9 cellular contexts compared by ENCODE assay signal in the genomic region with DNA sequence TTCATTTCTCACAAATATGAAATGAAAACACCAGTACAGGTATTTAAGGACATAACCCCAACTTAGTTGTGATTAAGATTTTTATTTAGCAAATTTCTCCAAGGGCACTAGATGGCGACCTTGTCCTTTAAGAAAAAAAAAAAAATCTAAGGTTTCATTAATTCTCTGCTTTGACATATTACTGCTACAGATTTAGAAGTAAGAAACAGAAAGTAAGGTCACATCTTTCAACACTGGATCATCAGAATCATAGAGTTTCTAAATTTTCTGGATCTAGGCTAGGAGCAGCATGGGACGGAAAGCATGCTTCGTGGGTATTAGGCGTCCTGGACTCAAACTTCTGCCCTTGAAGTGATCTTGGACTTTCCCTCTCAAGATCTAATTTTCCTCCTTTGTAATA.
DNase-seq lines count a peak whose midpoint lies in the region; ATAC-seq, FAIRE-seq and TF ChIP-seq lines count a peak whose summit lies in the region.
"Had no signal": no experiment of that assay in that cellular context is flagged by ENCODE, and none has a peak within 500 bp of the region (broad histone marks: within the 10 kb centered on the region; RNA-seq: fewer than 3 reads in every experiment).

No MANE protein-coding gene starts in this region.

- H3K36me3 Mint-ChIP-seq in activated CD4-positive, alpha-beta T cell treated with anti-CD3 and anti-CD28 coated beads, Interleukin-2, amount 10 ng/mL, durations not matched to agents 7 days and 5 days (ENCODE audit: low read depth): no peaks in the 10 kb centered on the region

- TF ChIP-seq POLR2A in endothelial cell of umbilical vein (IDR thresholded peaks at IDR 0.05; ENCODE audit: low read depth, low read length): no peak

- CTCF ChIA-PET in endothelial cell of umbilical vein (lab: Charles Lee): no interaction called here
- CTCF ChIA-PET in activated CD4-positive, alpha-beta T cell treated with anti-CD3 and anti-CD28 coated beads, Interleukin-2, amount 10 ng/mL, durations not matched to agents 7 days and 5 days (lab: Charles Lee): no interaction called here

- H3K36me3 ChIP-seq in Loucy (ENCODE audit: insufficient read depth, low read length): no peaks in the 10 kb centered on the region
- H3K36me3 ChIP-seq in endothelial cell of umbilical vein (ENCODE audit: control insufficient read depth in 2 of 2, extremely low read depth in 1 of 2, insufficient read depth in 2 of 2, low read length in 2 of 2): no peaks in the 10 kb centered on the region
- H3K36me3 ChIP-seq in psoas muscle (ENCODE audit: insufficient read depth in 1 of 2, low read depth in 1 of 2): no peaks in the 10 kb centered on the region

- H3K9ac ChIP-seq in Loucy (ENCODE audit: low read depth, low read length, poor library complexity, severe bottlenecking) (no peak overlapping the region), endothelial cell of umbilical vein (replicated peaks; ENCODE audit: extremely low read depth, insufficient read depth, low read length) (no peak overlapping the region)

- no peak overlapping the region for H3K4me3 ChIP-seq in Loucy (ENCODE audit: low read length, poor library complexity, severe bottlenecking)
- no peak overlapping the region for H3K4me3 ChIP-seq in endothelial cell of umbilical vein (replicated peaks in 1 of 3; ENCODE audit: insufficient read depth in 1 of 3, low read depth in 1 of 3, low read length in 3 of 3)
- peak overlapping the region; percentile 94 for H3K4me3 ChIP-seq in psoas muscle

- H3K79me2 ChIP-seq in Loucy (ENCODE audit: insufficient read depth, low read length) (no peaks in the 10 kb centered on the region), endothelial cell of umbilical vein (ENCODE audit: control insufficient read depth, insufficient read depth, low read length) (no peaks in the 10 kb centered on the region)

- H3K27ac ChIP-seq in endothelial cell of umbilical vein (ENCODE audit: insufficient read depth, low read depth, low read length): no peak overlapping the region
- peak overlapping the region; percentile 95 for H3K27ac ChIP-seq in psoas muscle

- H2AFZ ChIP-seq in Loucy (ENCODE audit: low read length) (no peak overlapping the region), endothelial cell of umbilical vein (ENCODE audit: low read depth, low read length) (no peak overlapping the region)

- peaks cover 50% of the 10 kb centered on the region for H3K27me3 Mint-ChIP-seq in activated CD4-positive, alpha-beta T cell treated with anti-CD3 and anti-CD28 coated beads, Interleukin-2, amount 10 ng/mL, durations not matched to agents 7 days and 5 days

- peak; percentile 39 for DNase-seq in ELR (ENCODE audit: low read depth)
- peak; percentile 33 for DNase-seq in endothelial cell of umbilical vein (ENCODE audit: low read depth, low spot score)
- no peak for DNase-seq in psoas muscle
- DNase-seq in globus pallidus (ENCODE audit: low spot score): no peak
- no peak for DNase-seq in activated CD4-positive, alpha-beta T cell treated with anti-CD3 and anti-CD28 coated beads, Interleukin-2, amount 10 ng/mL, durations not matched to agents 7 days and 5 days
- DNase-seq in NCI-H2196 treated with DMSO at 0.1 percent for 48 hours (lab: John Stamatoyannopoulos, UW; ENCODE audit: unreplicated experiment): no peak
- DNase-seq: NCI-H2081 had no signal

- H3K27me3 ChIP-seq in Loucy (ENCODE audit: insufficient read depth, low read length, poor library complexity, severe bottlenecking) (no peaks in the 10 kb centered on the region), endothelial cell of umbilical vein (ENCODE audit: control insufficient read depth in 2 of 2, insufficient read depth in 2 of 2, low read length in 2 of 2) (peaks cover 24 to 44% of the 10 kb centered on the region in 2 experiments), psoas muscle (ENCODE audit: insufficient read depth in 3 of 3, low read length in 2 of 3) (no peaks in the 10 kb centered on the region)

- dilution Hi-C loops in endothelial cell of umbilical vein (cut with MboI; ENCODE audit: extremely low pct_ligation_motif_present, low sequenced_read_pairs): no loop called here

- no peaks in the 10 kb centered on the region for H3K9me2 ChIP-seq in Loucy (replicated peaks; ENCODE audit: low read depth, low read length)

- H3K4me3 Mint-ChIP-seq in activated CD4-positive, alpha-beta T cell treated with anti-CD3 and anti-CD28 coated beads, Interleukin-2, amount 10 ng/mL, durations not matched to agents 7 days and 5 days: no peak overlapping the region

- ATAC-seq in psoas muscle (no peak), esophagus mucosa (no peak)

- intact Hi-C loops in endothelial cell of umbilical vein (cut with micrococcal nuclease) (loop anchor here (5.0 kb wide), 1 partner anchor 201 kb away; no protein-coding TSS in a partner anchor), psoas muscle (cut with DNase I) (no loop called here)

- H3K4me2 ChIP-seq in Loucy (ENCODE audit: low read depth, low read length, poor library complexity, severe bottlenecking) (no peak overlapping the region), endothelial cell of umbilical vein (ENCODE audit: insufficient read depth, low read length) (no peak overlapping the region)

- H3F3A ChIP-seq in Loucy (ENCODE audit: low read depth): no peaks in the 10 kb centered on the region

- no peaks in the 10 kb centered on the region for H3K4me1 ChIP-seq in Loucy (ENCODE audit: insufficient read depth, low read length, poor library complexity, severe bottlenecking)
- H3K4me1 ChIP-seq in endothelial cell of umbilical vein (ENCODE audit: control insufficient read depth, extremely low read depth, insufficient read depth, low read length): peaks cover 6% of the 10 kb centered on the region
- peaks cover 2% of the 10 kb centered on the region for H3K4me1 ChIP-seq in psoas muscle

- no peak overlapping the region for H3K27ac Mint-ChIP-seq in activated CD4-positive, alpha-beta T cell treated with anti-CD3 and anti-CD28 coated beads, Interleukin-2, amount 10 ng/mL, durations not matched to agents 7 days and 5 days

- H3K9me3 ChIP-seq in Loucy (ENCODE audit: insufficient read depth, low read depth, low read length): no peaks in the 10 kb centered on the region
- no peaks in the 10 kb centered on the region for H3K9me3 ChIP-seq in endothelial cell of umbilical vein (replicated peaks; ENCODE audit: control insufficient read depth, insufficient read depth, low read length)
- H3K9me3 ChIP-seq in psoas muscle: no peaks in the 10 kb centered on the region

- TF ChIP-seq CTCF in Loucy (conservative IDR thresholded peaks at IDR 0.05; ENCODE audit: low read length) (peak; percentile 60), endothelial cell of umbilical vein (IDR thresholded peaks at IDR 0.05; ENCODE audit: extremely low read depth in 1 of 2, insufficient read depth in 1 of 2, low read depth in 1 of 2, low read length in 2 of 2) (peak; percentile 13 to 18), psoas muscle (IDR thresholded peaks at IDR 0.05) (peak; percentile 46)

- no peaks in the 10 kb centered on the region for H4K20me1 ChIP-seq in Loucy (ENCODE audit: insufficient read depth, low read length, poor library complexity, severe bottlenecking)
- H4K20me1 ChIP-seq in endothelial cell of umbilical vein (replicated peaks; ENCODE audit: control insufficient read depth, extremely low read depth, insufficient read depth, low read length): no peaks in the 10 kb centered on the region

- peaks cover 2% of the 10 kb centered on the region for H3K4me1 Mint-ChIP-seq in activated CD4-positive, alpha-beta T cell treated with anti-CD3 and anti-CD28 coated beads, Interleukin-2, amount 10 ng/mL, durations not matched to agents 7 days and 5 days

- peak; percentile 70 for FAIRE-seq in endothelial cell of umbilical vein (lab: Jason Lieb, UNC)

- no peaks in the 10 kb centered on the region for H3K9me1 ChIP-seq in endothelial cell of umbilical vein (replicated peaks; ENCODE audit: control insufficient read depth, extremely low read depth, insufficient read depth, low read length)

- WGBS in psoas muscle, 3 donors: 13 to 29% (median 15%) methylated on average over 4 of the region's 4 CpGs

- POLR2A ChIA-PET in endothelial cell of umbilical vein (lab: Charles Lee): no interaction called here
- POLR2A ChIA-PET in activated CD4-positive, alpha-beta T cell treated with anti-CD3 and anti-CD28 coated beads, Interleukin-2, amount 10 ng/mL, durations not matched to agents 7 days and 5 days (lab: Charles Lee): no interaction called here

- BruUV-seq in endothelial cell of umbilical vein (replicated peaks; lab: Mats Ljungman, UMichigan): no TSS peak

- H3K9me3 Mint-ChIP-seq in activated CD4-positive, alpha-beta T cell treated with anti-CD3 and anti-CD28 coated beads, Interleukin-2, amount 10 ng/mL, durations not matched to agents 7 days and 5 days: no peaks in the 10 kb centered on the region

TF ChIP-seq in endothelial cell of umbilical vein, 7 proteins besides CTCF, POLR2A, EP300 and RAD21:
- TF ChIP-seq POLR2AphosphoS5 (IDR thresholded peaks at IDR 0.05; ENCODE audit: insufficient read depth, low read depth, low read length) (no peak), JUN (IDR thresholded peaks at IDR 0.05; ENCODE audit: borderline replicate concordance, insufficient read depth, insufficient read length, low read depth) (no peak), GATA2 (IDR thresholded peaks at IDR 0.05; ENCODE audit: insufficient read depth, insufficient read length, low read depth, low read length) (no peak), MYC (IDR thresholded peaks at IDR 0.05; ENCODE audit: low read depth, low read length) (no peak), EZH2 (IDR thresholded peaks at IDR 0.05; ENCODE audit: borderline replicate concordance, low read depth, low read length, severe bottlenecking) (no peak), FOS (IDR thresholded peaks at IDR 0.05; ENCODE audit: borderline replicate concordance, insufficient read depth, low read length) (no peak)
- TF ChIP-seq, protein P1, sequence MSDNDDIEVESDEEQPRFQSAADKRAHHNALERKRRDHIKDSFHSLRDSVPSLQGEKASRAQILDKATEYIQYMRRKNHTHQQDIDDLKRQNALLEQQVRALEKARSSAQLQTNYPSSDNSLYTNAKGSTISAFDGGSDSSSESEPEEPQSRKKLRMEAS (IDR thresholded peaks at IDR 0.05; ENCODE audit: insufficient read depth, insufficient read length): no peak

Comparison
In these comparisons a context has a peak if more than half of its experiments do, and no peak if none do; other contexts are left out.
1. DNase-seq: peak in ELR (single experiment) and endothelial cell of umbilical vein (single experiment); none in psoas muscle (0 of 2), globus pallidus (single experiment), activated CD4-positive, alpha-beta T cell treated with anti-CD3 and anti-CD28 coated beads, Interleukin-2, amount 10 ng/mL, durations not matched to agents 7 days and 5 days (single experiment) and NCI-H2196 treated with DMSO at 0.1 percent for 48 hours (single experiment).
2. Peak in every context shown above with its lines, with median percentiles within 50 percentile points of each other: CTCF ChIP-seq.